ENCODE assay signal across 14 cellular contexts in genomic region chr3:11283126-11283478, GRCh38. TPM values are rescaled to one million over a fixed set of nuclear protein-coding genes. Genes with fewer than 3 reads are reported as not detected.
A peak's percentile ranks its signal among the peaks of the same experiment; 100 is the strongest.
DNase-seq lines count a peak whose midpoint lies in the region; ATAC-seq and TF ChIP-seq lines count a peak whose summit lies in the region.
"Had no signal": no experiment of that assay in that cellular context is flagged by ENCODE, and none has a peak within 500 bp of the region (broad histone marks: within the 10 kb centered on the region; RNA-seq: fewer than 3 reads in every experiment).

No MANE protein-coding gene starts in this region.

- H3K27me3 Mint-ChIP-seq in activated T-helper 1 cell treated with anti-CD3 and anti-CD28 coated beads, Interleukin-12 subunit alpha, Interleukin-12 subunit beta, Interleukin-2, Interleukin-4 antibody, amounts not matched to agents 30 ng/mL and 10 ng/mL and 1 ng/mL, durations not matched to agents 14 hours and 24 hours and 36 hours (ENCODE audit: insufficient read depth) = no peaks in the 10 kb centered on the region
- H3K27me3 Mint-ChIP-seq: activated naive CD8-positive, alpha-beta T cell treated with anti-CD3 and anti-CD28 coated beads, Interleukin-2, amount 10 ng/mL, durations not matched to agents 7 days and 5 days had no signal

- no peak for DNase-seq in adipocyte (ENCODE audit: low read depth)
- no peak for DNase-seq in lower lobe of right lung
- no peak for DNase-seq in activated T-helper 1 cell treated with anti-CD3 and anti-CD28 coated beads, Interleukin-12 subunit alpha, Interleukin-12 subunit beta, Interleukin-2, Interleukin-4 antibody, amounts not matched to agents 30 ng/mL and 10 ng/mL and 1 ng/mL, durations not matched to agents 14 hours and 24 hours and 36 hours (ENCODE audit: low spot score)
- DNase-seq in NCI-H2196 (lab: John Stamatoyannopoulos, UW; ENCODE audit: unreplicated experiment) = no peak
- no peak for DNase-seq in amygdala (lab: John Stamatoyannopoulos, UW)
- DNase-seq: activated CD4-positive, alpha-beta T cell treated with anti-CD3 and anti-CD28 coated beads for 1 hour; activated naive CD8-positive, alpha-beta T cell treated with anti-CD3 and anti-CD28 coated beads, Interleukin-2, amount 10 ng/mL, durations not matched to agents 7 days and 5 days; cortex of kidney; GF-D8; NCI-H1048; NCI-H226; PC-3 had no signal

- H3K4me3 ChIP-seq in KMS-11 (IDR thresholded peaks at IDR 0.05; ENCODE audit: insufficient read depth, low read depth, low read length) = no peak overlapping the region
- no peak overlapping the region for H3K4me3 ChIP-seq in adipocyte (ENCODE audit: low read length)
- no peak overlapping the region for H3K4me3 ChIP-seq in lower lobe of right lung
- H3K4me3 ChIP-seq in subcutaneous abdominal adipose tissue (ENCODE audit: low read depth in 1 of 5, low read length in 5 of 5) = no peak overlapping the region

- H3K4me1 ChIP-seq in KMS-11 (ENCODE audit: low read depth, poor library complexity, severe bottlenecking) (peaks cover 43% of the 10 kb centered on the region), adipocyte (ENCODE audit: control insufficient read depth, insufficient read depth, low read length) (peaks cover 27% of the 10 kb centered on the region), lower lobe of right lung (peaks cover 43% of the 10 kb centered on the region), subcutaneous abdominal adipose tissue (ENCODE audit: control insufficient read depth in 5 of 5, insufficient read depth in 5 of 5, low read length in 5 of 5) (peaks cover 7 to 33% (median 23%) of the 10 kb centered on the region in 5 donors)

- no peaks in the 10 kb centered on the region for H3K36me3 ChIP-seq in KMS-11 (ENCODE audit: insufficient read depth)
- H3K36me3 ChIP-seq in adipocyte (ENCODE audit: control insufficient read depth, insufficient read depth, low read length, severe bottlenecking) = peaks cover 10% of the 10 kb centered on the region
- H3K36me3 ChIP-seq in lower lobe of right lung = peaks cover 46% of the 10 kb centered on the region
- peaks cover 4 to 23% (median 9%) of the 10 kb centered on the region in 5 donors for H3K36me3 ChIP-seq in subcutaneous abdominal adipose tissue (ENCODE audit: control insufficient read depth in 5 of 5, insufficient read depth in 5 of 5, low read length in 5 of 5)

- H3K4me1 Mint-ChIP-seq in activated T-helper 1 cell treated with anti-CD3 and anti-CD28 coated beads, Interleukin-12 subunit alpha, Interleukin-12 subunit beta, Interleukin-2, Interleukin-4 antibody, amounts not matched to agents 30 ng/mL and 10 ng/mL and 1 ng/mL, durations not matched to agents 14 hours and 24 hours and 36 hours (ENCODE audit: low read depth) = peaks cover 33% of the 10 kb centered on the region

- H3K9me3 ChIP-seq in adipocyte (ENCODE audit: control insufficient read depth, low read length) (no peaks in the 10 kb centered on the region), lower lobe of right lung (no peaks in the 10 kb centered on the region), subcutaneous abdominal adipose tissue (ENCODE audit: control insufficient read depth in 5 of 5, low read length in 5 of 5) (no peaks in the 10 kb centered on the region)

- peak in 1 of 2 donors; percentile 29 for ATAC-seq in lower lobe of right lung
- ATAC-seq: PC-3 had no signal

- no peak overlapping the region for H2AFZ ChIP-seq in KMS-11 (ENCODE audit: low read depth)

- peaks cover 32% of the 10 kb centered on the region for H3K36me3 Mint-ChIP-seq in activated T-helper 1 cell treated with anti-CD3 and anti-CD28 coated beads, Interleukin-12 subunit alpha, Interleukin-12 subunit beta, Interleukin-2, Interleukin-4 antibody, amounts not matched to agents 30 ng/mL and 10 ng/mL and 1 ng/mL, durations not matched to agents 14 hours and 24 hours and 36 hours (ENCODE audit: low read depth)

- intact Hi-C loops in lower lobe of right lung (cut with DNase I) = no loop called here
- intact Hi-C loops in activated T-helper 1 cell treated with anti-CD3 and anti-CD28 coated beads, Interleukin-12 subunit alpha, Interleukin-12 subunit beta, Interleukin-2, Interleukin-4 antibody, amounts not matched to agents 30 ng/mL and 10 ng/mL and 1 ng/mL, durations not matched to agents 14 hours and 24 hours and 36 hours (cut with micrococcal nuclease) = no loop called here

- no peak for TF ChIP-seq CTCF in KMS-11 (conservative IDR thresholded peaks at IDR 0.05; ENCODE audit: low read depth, low read length)
- TF ChIP-seq CTCF in lower lobe of right lung (IDR thresholded peaks at IDR 0.05) = no peak

- peak overlapping the region; percentile 54 for H3K4me2 ChIP-seq in KMS-11

- H3K27ac ChIP-seq in KMS-11 (peak overlapping the region; percentile 72), lower lobe of right lung (peak overlapping the region; percentile 44), subcutaneous abdominal adipose tissue (ENCODE audit: low read depth, low read length) (peak overlapping the region; percentile 6)

- no peaks in the 10 kb centered on the region for H3K9me3 Mint-ChIP-seq in activated T-helper 1 cell treated with anti-CD3 and anti-CD28 coated beads, Interleukin-12 subunit alpha, Interleukin-12 subunit beta, Interleukin-2, Interleukin-4 antibody, amounts not matched to agents 30 ng/mL and 10 ng/mL and 1 ng/mL, durations not matched to agents 14 hours and 24 hours and 36 hours
- H3K9me3 Mint-ChIP-seq: activated naive CD8-positive, alpha-beta T cell treated with anti-CD3 and anti-CD28 coated beads, Interleukin-2, amount 10 ng/mL, durations not matched to agents 7 days and 5 days had no signal

- no peaks in the 10 kb centered on the region for H3K27me3 ChIP-seq in KMS-11 (ENCODE audit: insufficient read depth, low read depth)
- no peaks in the 10 kb centered on the region for H3K27me3 ChIP-seq in adipocyte (replicated peaks; ENCODE audit: control insufficient read depth, insufficient read depth, low read length)
- H3K27me3 ChIP-seq in lower lobe of right lung (ENCODE audit: low read depth) = no peaks in the 10 kb centered on the region
- H3K27me3 ChIP-seq in subcutaneous abdominal adipose tissue (ENCODE audit: control insufficient read depth in 5 of 5, insufficient read depth in 4 of 5, low read length in 5 of 5) = no peaks in the 10 kb centered on the region

- H3K79me2 ChIP-seq in KMS-11 (ENCODE audit: insufficient read depth, low read depth) = peaks cover 13% of the 10 kb centered on the region; the same call in 1 of the 2 replicates

- no peak overlapping the region for H3K27ac Mint-ChIP-seq in activated T-helper 1 cell treated with anti-CD3 and anti-CD28 coated beads, Interleukin-12 subunit alpha, Interleukin-12 subunit beta, Interleukin-2, Interleukin-4 antibody, amounts not matched to agents 30 ng/mL and 10 ng/mL and 1 ng/mL, durations not matched to agents 14 hours and 24 hours and 36 hours

- H4K20me1 ChIP-seq in KMS-11 (ENCODE audit: insufficient read depth) = no peaks in the 10 kb centered on the region

- no peak overlapping the region for H3K4me3 Mint-ChIP-seq in activated T-helper 1 cell treated with anti-CD3 and anti-CD28 coated beads, Interleukin-12 subunit alpha, Interleukin-12 subunit beta, Interleukin-2, Interleukin-4 antibody, amounts not matched to agents 30 ng/mL and 10 ng/mL and 1 ng/mL, durations not matched to agents 14 hours and 24 hours and 36 hours
- H3K4me3 Mint-ChIP-seq: activated naive CD8-positive, alpha-beta T cell treated with anti-CD3 and anti-CD28 coated beads, Interleukin-2, amount 10 ng/mL, durations not matched to agents 7 days and 5 days had no signal

- H3K9ac ChIP-seq in KMS-11 (peak overlapping the region; percentile 12; the same call in 1 of the 2 replicates), adipocyte (ENCODE audit: low read length) (peak overlapping the region; percentile 23), subcutaneous abdominal adipose tissue (ENCODE audit: low read length in 5 of 5) (peak overlapping the region in 2 of 5 donors; percentile 15 to 21)

RNA-seq across cellular contexts. Expression of gene ATG7, which starts 10.9 kb away (rescaled TPM):
- 61.7 TPM for total RNA-seq in lower lobe of right lung
- total RNA-seq in activated T-helper 1 cell treated with anti-CD3 and anti-CD28 coated beads, Interleukin-12 subunit alpha, Interleukin-12 subunit beta, Interleukin-2, Interleukin-4 antibody, amounts not matched to agents 30 ng/mL and 10 ng/mL and 1 ng/mL, durations not matched to agents 14 hours and 24 hours and 36 hours = 38.6 and 44.0 TPM in 2 replicates

Comparison
In these comparisons a context has a peak if more than half of its experiments do, and no peak if none do; other contexts are left out.
1. H3K27ac ChIP-seq: peak in every context shown above with its lines; median percentile 72 in KMS-11; 44 in lower lobe of right lung; 6 in subcutaneous abdominal adipose tissue.